8 cellular contexts compared by ENCODE assay signal in genomic region chr1:101257500-101258325, GRCh38. TPM values are rescaled to one million over a fixed set of nuclear protein-coding genes. Genes with fewer than 3 reads are reported as not detected.
DNase-seq lines count a peak whose midpoint lies in the region; ATAC-seq and TF ChIP-seq lines count a peak whose summit lies in the region.

No MANE protein-coding gene starts in this region.

- H3K27me3 ChIP-seq in heart left ventricle (no peaks in the 10 kb centered on the region), left ventricle myocardium inferior (ENCODE audit: low read depth) (no peaks in the 10 kb centered on the region), vagina (no peaks in the 10 kb centered on the region)

- TF ChIP-seq CTCF in heart left ventricle (IDR thresholded peaks at IDR 0.05) (no peak), left ventricle myocardium inferior (IDR thresholded peaks at IDR 0.05; ENCODE audit: borderline replicate concordance) (no peak), vagina (IDR thresholded peaks at IDR 0.05) (no peak)

- no peak overlapping the region for H3K4me3 ChIP-seq in heart left ventricle
- no peak overlapping the region for H3K4me3 ChIP-seq in left ventricle myocardium inferior
- no peak overlapping the region for H3K4me3 ChIP-seq in vagina

- H3K4me1 ChIP-seq in heart left ventricle: peaks cover 0 to 59% (median 6%) of the 10 kb centered on the region in 12 donors
- H3K4me1 ChIP-seq in left ventricle myocardium inferior: peaks cover 16% of the 10 kb centered on the region
- no peaks in the 10 kb centered on the region for H3K4me1 ChIP-seq in vagina

- TF ChIP-seq POLR2A in heart left ventricle (IDR thresholded peaks at IDR 0.05) (no peak), vagina (IDR thresholded peaks at IDR 0.05) (no peak)

- intact Hi-C loops in heart left ventricle (cut with DNase I): no loop called here
- intact Hi-C loops in left ventricle myocardium inferior (cut with micrococcal nuclease): no loop called here
- intact Hi-C loops in vagina (cut with DNase I): no loop called here

- DNase-seq in heart left ventricle (peak in 1 of 5 donors; percentile 32), left ventricle myocardium inferior (no peak), NOMO-1 (lab: John Stamatoyannopoulos, UW; ENCODE audit: unreplicated experiment in 2 of 2) (peak; percentile 90), glomerular visceral epithelial cell (ENCODE audit: extremely low spot score) (peak; percentile 86), vagina (ENCODE audit: extremely low spot score in 2 of 2) (no peak)
- DNase-seq in activated CD4-positive, alpha-beta T cell treated with anti-CD3 and anti-CD28 coated beads for 48 hours: no peak

- H3K9me3 ChIP-seq in heart left ventricle (no peaks in the 10 kb centered on the region), left ventricle myocardium inferior (replicated peaks) (no peaks in the 10 kb centered on the region), vagina (no peaks in the 10 kb centered on the region)

- H3K36me3 ChIP-seq in heart left ventricle: no peaks in the 10 kb centered on the region
- H3K36me3 ChIP-seq in left ventricle myocardium inferior: no peaks in the 10 kb centered on the region
- no peaks in the 10 kb centered on the region for H3K36me3 ChIP-seq in vagina

- ATAC-seq in heart left ventricle: peak; percentile 30 to 78 (median 44)
- ATAC-seq in HG02938 (IDR thresholded peaks at IDR 0.05; ENCODE audit: unreplicated experiment): peak; percentile 68
- ATAC-seq in HG02970 (IDR thresholded peaks at IDR 0.05; ENCODE audit: low FRiP score, unreplicated experiment): no peak

- H3K27ac ChIP-seq in heart left ventricle: peak overlapping the region in 1 of 12 donors; percentile 90
- H3K27ac ChIP-seq in left ventricle myocardium inferior (replicated peaks): no peak overlapping the region
- no peak overlapping the region for H3K27ac ChIP-seq in vagina

- WGBS in heart left ventricle, 4 donors: 91 to 98% (median 92%) methylated on average over 3 of the region's 3 CpGs

RNA-seq across cellular contexts. Expression of gene S1PR1, which starts 20.9 kb away (rescaled TPM):
- total RNA-seq in heart left ventricle (100 to 1,000 TPM in 2 of 9 donors, 10 to 100 TPM in 7; 40.6 to 175 (median 61.7) TPM), left ventricle myocardium inferior (54.9 TPM), vagina (58.4 TPM)
- 10 to 100 TPM; 37.0 to 60.6 TPM for polyA plus RNA-seq in heart left ventricle

Comparison
In these comparisons a context has a peak if more than half of its experiments do, and no peak if none do; other contexts are left out.
1. DNase-seq: peak in NOMO-1 (2 of 2) and glomerular visceral epithelial cell (single experiment); none in left ventricle myocardium inferior (single experiment), vagina (0 of 2) and activated CD4-positive, alpha-beta T cell treated with anti-CD3 and anti-CD28 coated beads for 48 hours (single experiment).